Comparison of ENCODE assay signal across 17 cellular contexts in the genomic region with DNA sequence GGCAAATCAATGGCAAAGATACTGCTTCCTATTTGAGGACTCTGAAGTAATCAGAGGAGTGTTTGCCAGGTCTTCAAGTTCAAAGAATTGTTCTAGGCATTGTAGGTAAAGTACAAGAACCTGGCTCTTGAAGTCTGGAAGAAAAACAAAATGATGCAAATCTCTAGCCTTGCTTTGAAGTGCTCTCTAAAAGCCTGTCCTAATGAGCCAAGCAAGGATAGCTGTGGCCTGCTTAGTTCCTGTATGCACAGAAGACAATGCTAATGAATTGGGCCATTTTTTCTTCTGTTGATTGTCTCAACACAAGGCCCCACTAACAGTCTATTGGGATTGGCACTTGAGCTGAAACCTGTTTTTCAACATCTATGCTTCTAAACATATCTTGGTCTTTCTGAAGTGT.
DNase-seq lines count a peak whose midpoint lies in the region; ATAC-seq and TF ChIP-seq lines count a peak whose summit lies in the region.
"Had no signal": no experiment of that assay in that cellular context is flagged by ENCODE, and none has a peak within 500 bp of the region (broad histone marks: within the 10 kb centered on the region; RNA-seq: fewer than 3 reads in every experiment).

No MANE protein-coding gene starts in this region.

- H3K4me1 ChIP-seq in left lung (no peaks in the 10 kb centered on the region), right cardiac atrium (ENCODE audit: control insufficient read depth, insufficient read depth, low read length) (no peaks in the 10 kb centered on the region), psoas muscle (no peaks in the 10 kb centered on the region)
- H3K4me1 ChIP-seq: Caco-2 had no signal

- H3K27ac ChIP-seq in left lung (no peak overlapping the region), right cardiac atrium (ENCODE audit: low read length) (no peak overlapping the region), psoas muscle (no peak overlapping the region)
- H3K27ac ChIP-seq: C4-2B, GM23248, HL-60 had no signal

- H3K4me3 ChIP-seq in left lung = no peak overlapping the region
- no peak overlapping the region for H3K4me3 ChIP-seq in right cardiac atrium (ENCODE audit: low read length)
- H3K4me3 ChIP-seq in psoas muscle = no peak overlapping the region
- H3K4me3 ChIP-seq: GM23248 had no signal

- TF ChIP-seq CTCF in left lung (IDR thresholded peaks at IDR 0.05) (no peak), psoas muscle (IDR thresholded peaks at IDR 0.05) (no peak)

- H3K9me3 ChIP-seq in left lung = no peaks in the 10 kb centered on the region
- no peaks in the 10 kb centered on the region for H3K9me3 ChIP-seq in right cardiac atrium (ENCODE audit: control insufficient read depth, low read length)
- H3K9me3 ChIP-seq in psoas muscle = no peaks in the 10 kb centered on the region
- H3K9me3 ChIP-seq: Caco-2 had no signal

- ATAC-seq in left lung (peak; percentile 72), right cardiac atrium (no peak), psoas muscle (no peak)

- DNase-seq in NCI-H510A treated with DMSO at 0.1 percent for 48 hours (lab: John Stamatoyannopoulos, UW) (peak; percentile 52), NCI-H510A (lab: John Stamatoyannopoulos, UW) (no peak), NCI-H2107 (lab: John Stamatoyannopoulos, UW) (peak; percentile 7), left lung (no peak), right cardiac atrium (no peak), psoas muscle (no peak), NCI-H446 treated with DMSO at 0.1 percent for 48 hours (lab: John Stamatoyannopoulos, UW) (no peak)
- DNase-seq in stimulated activated CD4-positive, alpha-beta T cell treated with anti-CD3 and anti-CD28 coated beads, Interleukin-4, amount 100 ng/mL, for 1 hour = no peak
- DNase-seq: Caco-2, DND-41, GM23248, MV-4-11, NCI-H187, NCI-H2227 treated with DMSO at 0.1 percent for 48 hours, SHP77 treated with DMSO at 0.1 percent for 48 hours had no signal

- intact Hi-C loops in left lung (cut with DNase I) (no loop called here), right cardiac atrium (cut with DNase I) (no loop called here), psoas muscle (cut with DNase I) (no loop called here)

- no peaks in the 10 kb centered on the region for H3K27me3 ChIP-seq in left lung
- no peaks in the 10 kb centered on the region for H3K27me3 ChIP-seq in right cardiac atrium (ENCODE audit: control insufficient read depth, insufficient read depth)
- H3K27me3 ChIP-seq in psoas muscle (ENCODE audit: insufficient read depth in 3 of 3, low read length in 2 of 3) = no peaks in the 10 kb centered on the region

- H3K36me3 ChIP-seq in left lung (no peaks in the 10 kb centered on the region), psoas muscle (ENCODE audit: insufficient read depth in 1 of 2, low read depth in 1 of 2) (no peaks in the 10 kb centered on the region)

Comparison
In these comparisons a context has a peak if more than half of its experiments do, and no peak if none do; other contexts are left out.
1. DNase-seq: peak in NCI-H510A treated with DMSO at 0.1 percent for 48 hours (single experiment) and NCI-H2107 (single experiment); none in NCI-H510A (single experiment), left lung (0 of 2), stimulated activated CD4-positive, alpha-beta T cell treated with anti-CD3 and anti-CD28 coated beads, Interleukin-4, amount 100 ng/mL, for 1 hour (single experiment), right cardiac atrium (0 of 3), psoas muscle (0 of 2) and NCI-H446 treated with DMSO at 0.1 percent for 48 hours (single experiment).